In genomic region chr7:120168066-120168465, GRCh38 we compare ENCODE assay signal across 17 cellular contexts.
A peak's percentile ranks its signal among the peaks of the same experiment; 100 is the strongest.
DNase-seq lines count a peak whose midpoint lies in the region; ATAC-seq and TF ChIP-seq lines count a peak whose summit lies in the region.
"Had no signal": no experiment of that assay in that cellular context is flagged by ENCODE, and none has a peak within 500 bp of the region (broad histone marks: within the 10 kb centered on the region; RNA-seq: fewer than 3 reads in every experiment).

No MANE protein-coding gene starts in this region.

- no peaks in the 10 kb centered on the region for H3K27me3 Mint-ChIP-seq in osteocyte (ENCODE audit: unreplicated experiment)
- H3K27me3 Mint-ChIP-seq in activated T-helper 17 cell treated with anti-CD3 and anti-CD28 coated beads, Interleukin-2, amount 50 U/mL, for 72 hours = no peaks in the 10 kb centered on the region
- H3K27me3 Mint-ChIP-seq: activated CD4-positive, alpha-beta T cell treated with anti-CD3 and anti-CD28 coated beads, Interleukin-2, amount 10 ng/mL, durations not matched to agents 24 days and 14 days; activated naive CD8-positive, alpha-beta T cell; CD4-positive, CD25-positive, alpha-beta regulatory T cell had no signal

- H3K9me3 ChIP-seq in uterus = no peaks in the 10 kb centered on the region
- H3K9me3 ChIP-seq in OCI-LY7 (ENCODE audit: low read length) = no peaks in the 10 kb centered on the region
- H3K9me3 ChIP-seq: MG63 had no signal

- no peak overlapping the region for H3K4me3 ChIP-seq in uterus
- H3K4me3 ChIP-seq in OCI-LY7 (ENCODE audit: low read depth, low read length, poor library complexity, severe bottlenecking) = no peak overlapping the region
- H3K4me3 ChIP-seq: GM23338, MG63 had no signal

- no peak overlapping the region for H2AFZ ChIP-seq in OCI-LY7 (ENCODE audit: low read length)
- H2AFZ ChIP-seq: GM23338 had no signal

- no peaks in the 10 kb centered on the region for H3K9me3 Mint-ChIP-seq in osteocyte (ENCODE audit: unreplicated experiment)
- H3K9me3 Mint-ChIP-seq in activated T-helper 17 cell treated with anti-CD3 and anti-CD28 coated beads, Interleukin-2, amount 50 U/mL, for 72 hours = peaks cover 10% of the 10 kb centered on the region
- H3K9me3 Mint-ChIP-seq: activated CD4-positive, alpha-beta T cell treated with anti-CD3 and anti-CD28 coated beads, Interleukin-2, amount 10 ng/mL, durations not matched to agents 24 days and 14 days had no signal

- peak; percentile 90 for DNase-seq in amniotic epithelial cell (ENCODE audit: low read depth)
- peak; percentile 75 for DNase-seq in fibroblast of gingiva (ENCODE audit: low read depth)
- no peak for DNase-seq in osteocyte (ENCODE audit: extremely low spot score, unreplicated experiment)
- DNase-seq in uterus = peak; percentile 24 to 35
- no peak for DNase-seq in OCI-LY7 (ENCODE audit: low spot score)
- DNase-seq: activated CD4-positive, alpha-beta T cell treated with anti-CD3 and anti-CD28 coated beads, Interleukin-2, amount 10 ng/mL, durations not matched to agents 24 days and 14 days; CD4-positive, CD25-positive, alpha-beta regulatory T cell; cerebellar nuclear complex; DND-41; hypothalamus; left colon; MG63; NCI-H1694 had no signal

- CTCF ChIA-PET in OCI-LY7 (lab: Charles Lee; ENCODE audit: unreplicated experiment) = no interaction called here

- H3K36me3 Mint-ChIP-seq in osteocyte (ENCODE audit: unreplicated experiment) = no peaks in the 10 kb centered on the region
- H3K36me3 Mint-ChIP-seq in activated T-helper 17 cell treated with anti-CD3 and anti-CD28 coated beads, Interleukin-2, amount 50 U/mL, for 72 hours (ENCODE audit: low read depth) = no peaks in the 10 kb centered on the region
- H3K36me3 Mint-ChIP-seq: activated naive CD8-positive, alpha-beta T cell; CD4-positive, CD25-positive, alpha-beta regulatory T cell had no signal

- H3K9me2 ChIP-seq in OCI-LY7 (ENCODE audit: insufficient read depth, low read length) = no peaks in the 10 kb centered on the region

- intact Hi-C loops in uterus (cut with DNase I; ENCODE audit: low total_unique reads) (no loop called here), OCI-LY7 (cut with micrococcal nuclease; ENCODE audit: unreplicated experiment) (no loop called here)

- H3K36me3 ChIP-seq in uterus (no peaks in the 10 kb centered on the region), OCI-LY7 (ENCODE audit: insufficient read depth, low read length) (no peaks in the 10 kb centered on the region)
- H3K36me3 ChIP-seq: MG63 had no signal

- H3K4me3 Mint-ChIP-seq in osteocyte (ENCODE audit: unreplicated experiment) = no peak overlapping the region
- H3K4me3 Mint-ChIP-seq in activated T-helper 17 cell treated with anti-CD3 and anti-CD28 coated beads, Interleukin-2, amount 50 U/mL, for 72 hours = no peak overlapping the region
- H3K4me3 Mint-ChIP-seq: activated CD4-positive, alpha-beta T cell treated with anti-CD3 and anti-CD28 coated beads, Interleukin-2, amount 10 ng/mL, durations not matched to agents 24 days and 14 days; activated naive CD8-positive, alpha-beta T cell; CD4-positive, CD25-positive, alpha-beta regulatory T cell; GM23338 had no signal

- no peaks in the 10 kb centered on the region for H3K27me3 ChIP-seq in uterus
- H3K27me3 ChIP-seq: MG63 had no signal

- H3K4me1 ChIP-seq in uterus (peaks cover 0 to 6% of the 10 kb centered on the region in 2 donors), OCI-LY7 (ENCODE audit: insufficient read depth, low read length, poor library complexity, severe bottlenecking) (no peaks in the 10 kb centered on the region)

- H3K4me2 ChIP-seq in OCI-LY7 (ENCODE audit: low read length) = no peak overlapping the region
- H3K4me2 ChIP-seq: GM23338 had no signal

- TF ChIP-seq CTCF in osteocyte (IDR thresholded peaks at IDR 0.05) (no peak), uterus (IDR thresholded peaks at IDR 0.05) (no peak), OCI-LY7 (conservative IDR thresholded peaks at IDR 0.05; ENCODE audit: low read length) (no peak)

- POLR2A ChIA-PET in OCI-LY7 (lab: Charles Lee) = no interaction called here

- no peaks in the 10 kb centered on the region for H4K20me1 ChIP-seq in OCI-LY7 (ENCODE audit: insufficient read depth, low read length)

- peak overlapping the region; percentile 13 for H3K27ac Mint-ChIP-seq in osteocyte (ENCODE audit: unreplicated experiment)
- H3K27ac Mint-ChIP-seq in activated T-helper 17 cell treated with anti-CD3 and anti-CD28 coated beads, Interleukin-2, amount 50 U/mL, for 72 hours = no peak overlapping the region
- H3K27ac Mint-ChIP-seq: activated CD4-positive, alpha-beta T cell treated with anti-CD3 and anti-CD28 coated beads, Interleukin-2, amount 10 ng/mL, durations not matched to agents 24 days and 14 days; activated naive CD8-positive, alpha-beta T cell; CD4-positive, CD25-positive, alpha-beta regulatory T cell; GM23338 had no signal

- peaks cover 17% of the 10 kb centered on the region for H3K4me1 Mint-ChIP-seq in osteocyte (ENCODE audit: unreplicated experiment)
- H3K4me1 Mint-ChIP-seq in activated T-helper 17 cell treated with anti-CD3 and anti-CD28 coated beads, Interleukin-2, amount 50 U/mL, for 72 hours = no peaks in the 10 kb centered on the region
- H3K4me1 Mint-ChIP-seq: activated CD4-positive, alpha-beta T cell treated with anti-CD3 and anti-CD28 coated beads, Interleukin-2, amount 10 ng/mL, durations not matched to agents 24 days and 14 days; CD4-positive, CD25-positive, alpha-beta regulatory T cell; GM23338 had no signal

- BruUV-seq in OCI-LY7 (replicated peaks; lab: Mats Ljungman, UMichigan) = no TSS peak

- H3K79me2 ChIP-seq in OCI-LY7 (ENCODE audit: insufficient read depth, low read depth, low read length) = no peaks in the 10 kb centered on the region

- TF ChIP-seq POLR2A in uterus (IDR thresholded peaks at IDR 0.05) = no peak

- no peak for ATAC-seq in HG03342 (IDR thresholded peaks at IDR 0.05; ENCODE audit: unreplicated experiment)
- ATAC-seq in activated T-helper 17 cell treated with anti-CD3 and anti-CD28 coated beads, Interleukin-2, amount 50 U/mL, for 72 hours (replicated peaks) = no peak
- ATAC-seq: GM23338, left colon had no signal

- H3K27ac ChIP-seq in uterus (peak overlapping the region; percentile 74 to 81), OCI-LY7 (ENCODE audit: low read depth, low read length, poor library complexity, severe bottlenecking) (no peak overlapping the region)

Comparison
In these comparisons a context has a peak if more than half of its experiments do, and no peak if none do; other contexts are left out.
1. DNase-seq: peak in amniotic epithelial cell (single experiment), fibroblast of gingiva (single experiment) and uterus (2 of 2); none in osteocyte (single experiment) and OCI-LY7 (single experiment).